ENCODE assay signal across 8 cellular contexts in genomic region chr1:26306290-26307221, GRCh38. TPM values are rescaled to one million over a fixed set of nuclear protein-coding genes. Genes with fewer than 3 reads are reported as not detected.
A peak's percentile ranks its signal among the peaks of the same experiment; 100 is the strongest.
DNase-seq lines count a peak whose midpoint lies in the region; ATAC-seq and TF ChIP-seq lines count a peak whose summit lies in the region.

TSS of gene UBXN11 (minus strand) at chr1:26306636. CDS start at chr1:26302883, 3,753 bp downstream.

- peak; percentile 98 to 99 (median 99) for ATAC-seq in natural killer cell

- TF ChIP-seq CTCF in LNCaP clone FGC (IDR thresholded peaks at IDR 0.05; ENCODE audit: control insufficient read depth, extremely low read depth, insufficient read depth): no peak
- TF ChIP-seq CTCF in natural killer cell (IDR thresholded peaks at IDR 0.05): no peak

- peak within 1 kb of the TSS; percentile 99 for H3K4me3 Mint-ChIP-seq in activated T-helper 1 cell treated with anti-CD3 and anti-CD28 coated beads, Interleukin-12 subunit alpha, Interleukin-12 subunit beta, Interleukin-2, Interleukin-4 antibody, amounts not matched to agents 30 ng/mL and 10 ng/mL and 1 ng/mL, durations not matched to agents 14 hours and 24 hours and 36 hours
- H3K4me3 Mint-ChIP-seq in natural killer cell: peak within 1 kb of the TSS; percentile 100

- intact Hi-C loops in activated T-helper 1 cell treated with anti-CD3 and anti-CD28 coated beads, Interleukin-12 subunit alpha, Interleukin-12 subunit beta, Interleukin-2, Interleukin-4 antibody, amounts not matched to agents 30 ng/mL and 10 ng/mL and 1 ng/mL, durations not matched to agents 14 hours and 24 hours and 36 hours (cut with micrococcal nuclease): loop anchor here (1.0 to 5.0 kb wide), 9 partner anchors 11 to 596 kb away; partner anchors contain the start of genes CD52, CEP85, GPATCH3 and HMGN2
- intact Hi-C loops in natural killer cell (cut with micrococcal nuclease): no loop called here

- DNase-seq in EL: peak; percentile 97
- peak; percentile 96 for DNase-seq in H4 (ENCODE audit: low spot score)
- DNase-seq in LNCaP clone FGC (ENCODE audit: low read depth): peak; percentile 80
- peak; percentile 98 for DNase-seq in RPMI8226
- peak; percentile 92 for DNase-seq in activated T-helper 1 cell treated with anti-CD3 and anti-CD28 coated beads, Interleukin-12 subunit alpha, Interleukin-12 subunit beta, Interleukin-2, Interleukin-4 antibody, amounts not matched to agents 30 ng/mL and 10 ng/mL and 1 ng/mL, durations not matched to agents 14 hours and 24 hours and 36 hours (ENCODE audit: low spot score)
- DNase-seq in fibroblast of peridontal ligament (ENCODE audit: extremely low read depth): peak; percentile 90
- peak; percentile 80 for DNase-seq in natural killer cell
- peak; percentile 84 to 94 (median 89) for DNase-seq in stimulated activated naive CD4-positive, alpha-beta T cell (lab: John Stamatoyannopoulos, UW)

- no peaks in the 10 kb centered on the region for H3K27me3 Mint-ChIP-seq in activated T-helper 1 cell treated with anti-CD3 and anti-CD28 coated beads, Interleukin-12 subunit alpha, Interleukin-12 subunit beta, Interleukin-2, Interleukin-4 antibody, amounts not matched to agents 30 ng/mL and 10 ng/mL and 1 ng/mL, durations not matched to agents 14 hours and 24 hours and 36 hours (ENCODE audit: insufficient read depth)
- no peaks in the 10 kb centered on the region for H3K27me3 Mint-ChIP-seq in natural killer cell (ENCODE audit: low read depth in 2 of 2)

- H3K4me3 ChIP-seq in LNCaP clone FGC (ENCODE audit: low read depth, low read length): peak within 1 kb of the TSS; percentile 84

- H3K27ac Mint-ChIP-seq in activated T-helper 1 cell treated with anti-CD3 and anti-CD28 coated beads, Interleukin-12 subunit alpha, Interleukin-12 subunit beta, Interleukin-2, Interleukin-4 antibody, amounts not matched to agents 30 ng/mL and 10 ng/mL and 1 ng/mL, durations not matched to agents 14 hours and 24 hours and 36 hours: peak within 1 kb of the TSS; percentile 95
- peak within 1 kb of the TSS; percentile 81 to 97 for H3K27ac Mint-ChIP-seq in natural killer cell

- no peaks in the 10 kb centered on the region for H3K9me3 Mint-ChIP-seq in activated T-helper 1 cell treated with anti-CD3 and anti-CD28 coated beads, Interleukin-12 subunit alpha, Interleukin-12 subunit beta, Interleukin-2, Interleukin-4 antibody, amounts not matched to agents 30 ng/mL and 10 ng/mL and 1 ng/mL, durations not matched to agents 14 hours and 24 hours and 36 hours
- H3K9me3 Mint-ChIP-seq in natural killer cell: no peaks in the 10 kb centered on the region

- peaks cover 2% of the 10 kb centered on the region for H3K36me3 Mint-ChIP-seq in activated T-helper 1 cell treated with anti-CD3 and anti-CD28 coated beads, Interleukin-12 subunit alpha, Interleukin-12 subunit beta, Interleukin-2, Interleukin-4 antibody, amounts not matched to agents 30 ng/mL and 10 ng/mL and 1 ng/mL, durations not matched to agents 14 hours and 24 hours and 36 hours (ENCODE audit: low read depth)
- H3K36me3 Mint-ChIP-seq in natural killer cell: no peaks in the 10 kb centered on the region

- peaks cover 41% of the 10 kb centered on the region for H3K4me1 Mint-ChIP-seq in activated T-helper 1 cell treated with anti-CD3 and anti-CD28 coated beads, Interleukin-12 subunit alpha, Interleukin-12 subunit beta, Interleukin-2, Interleukin-4 antibody, amounts not matched to agents 30 ng/mL and 10 ng/mL and 1 ng/mL, durations not matched to agents 14 hours and 24 hours and 36 hours (ENCODE audit: low read depth)
- peaks cover 12 to 31% of the 10 kb centered on the region in 2 donors for H3K4me1 Mint-ChIP-seq in natural killer cell

RNA-seq across cellular contexts. Expression of gene UBXN11, which starts in this region (rescaled TPM):
- total RNA-seq in H4 (2014; rRNA removed; shearing (Covaris generic)): 0.74 and 3.8 TPM in 2 replicates
- total RNA-seq in activated T-helper 1 cell treated with anti-CD3 and anti-CD28 coated beads, Interleukin-12 subunit alpha, Interleukin-12 subunit beta, Interleukin-2, Interleukin-4 antibody, amounts not matched to agents 30 ng/mL and 10 ng/mL and 1 ng/mL, durations not matched to agents 14 hours and 24 hours and 36 hours: 14.8 and 22.1 TPM in 2 replicates
- total RNA-seq in natural killer cell: 10 to 100 TPM; 22.7 to 32.0 (median 31.7) TPM

Comparison
In these comparisons a context has a peak if more than half of its experiments do, and no peak if none do; other contexts are left out.
1. Peak in every context shown above with its lines: DNase-seq, ATAC-seq and H3K4me3 ChIP-seq.